Comparison of ENCODE assay signal across 26 cellular contexts in the genomic region with DNA sequence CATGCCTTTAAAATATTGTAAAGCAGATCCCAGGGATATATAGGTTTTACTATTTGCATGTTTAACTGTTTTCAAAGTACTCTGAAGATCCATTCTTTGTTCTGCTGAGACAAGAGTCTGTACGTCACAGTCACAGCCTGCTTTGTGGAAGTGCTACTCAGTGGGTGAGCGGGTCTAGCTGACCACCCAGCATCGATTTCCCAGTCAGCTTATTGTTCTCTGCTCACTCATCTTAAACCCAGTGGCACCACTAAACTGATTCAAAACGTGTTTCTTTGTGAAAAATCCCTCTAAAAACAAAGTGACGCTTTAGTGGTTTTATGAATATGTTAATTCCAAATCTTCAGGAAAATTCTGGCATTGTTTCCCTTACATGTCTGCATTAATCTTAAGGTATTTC. TPM values are rescaled to one million over a fixed set of nuclear protein-coding genes. Genes with fewer than 3 reads are reported as not detected.
A peak's percentile ranks its signal among the peaks of the same experiment; 100 is the strongest.
DNase-seq lines count a peak whose midpoint lies in the region; ATAC-seq, FAIRE-seq and TF ChIP-seq lines count a peak whose summit lies in the region.
"Had no signal": no experiment of that assay in that cellular context is flagged by ENCODE, and none has a peak within 500 bp of the region (broad histone marks: within the 10 kb centered on the region; RNA-seq: fewer than 3 reads in every experiment).

No MANE protein-coding gene starts in this region.

- WGBS in A549 (ENCODE audit: missing lambda C conversion rate) = 84% methylated on average over 5 of the region's 5 CpGs
- 100% methylated on average over 1 of the region's 5 CpGs; no CpG with 5 or more reads in 1 of the 2 experiments for WGBS in IMR-90 (ENCODE audit: extremely low coverage in 2 of 2, insufficient read length in 1 of 2), 2 experiments
- 100% methylated on average over 2 of the region's 5 CpGs for WGBS in mesenchymal stem cell

- no peak overlapping the region for H4K8ac ChIP-seq in IMR-90 (ENCODE audit: low read depth in 2 of 2, low read length in 2 of 2)
- no peak overlapping the region for H4K8ac ChIP-seq in mesenchymal stem cell (ENCODE audit: low read length)

- H2BK5ac ChIP-seq in IMR-90 (ENCODE audit: low read depth, low read length, poor library complexity, severe bottlenecking) (no peak overlapping the region), mesenchymal stem cell (ENCODE audit: low read depth, low read length, poor library complexity, severe bottlenecking) (no peak overlapping the region)

- intact Hi-C loops in IMR-90 (cut with micrococcal nuclease) = no loop called here
- intact Hi-C loops in dorsolateral prefrontal cortex (cut with DNase I) = loop anchor here in 1 of 2 donors (10.0 kb wide), 1 partner anchor 212 kb away; no protein-coding TSS in a partner anchor

- DNase-seq in A549 (ENCODE audit: low read depth in 1 of 2, low spot score in 1 of 2) = no peak
- DNase-seq in IMR-90 = no peak
- no peak for DNase-seq in dorsolateral prefrontal cortex
- no peak for DNase-seq in mesenchymal stem cell
- no peak for DNase-seq in activated CD4-positive, CD25-positive, alpha-beta regulatory T cell treated with anti-CD3 and anti-CD28 coated beads, Interleukin-2, amount 50 U/mL, for 72 hours
- no peak for DNase-seq in NCI-H510A (lab: John Stamatoyannopoulos, UW)
- no peak for DNase-seq in D341Med (ENCODE audit: low spot score)
- DNase-seq: ACHN; activated CD4-positive, alpha-beta memory T cell treated with anti-CD3 and anti-CD28 coated beads for 36 hours; activated naive CD8-positive, alpha-beta T cell treated with anti-CD3 and anti-CD28 coated beads for 36 hours; brain microvascular endothelial cell; DMS79; esophagus squamous epithelium; gastrocnemius medialis; mammary epithelial cell; NCI-H1092; NCI-H1930; NCI-H345; NCI-H82; occipital lobe; Right ventricle myocardium superior; T-helper 9 cell had no signal

- POLR2A ChIA-PET in A549 (lab: Yijun Ruan, JAX) = interaction anchor here (0.7 kb wide), 1 partner anchor 390 kb away, joined by 3 read pairs; no protein-coding TSS in a partner anchor
- POLR2A ChIA-PET in IMR-90 (lab: Charles Lee; ENCODE audit: unreplicated experiment) = no interaction called here

- FAIRE-seq in A549 (lab: Jason Lieb, UNC) = no peak
- FAIRE-seq: colon had no signal

- dilution Hi-C loops in IMR-90 (cut with HindIII; ENCODE audit: low sequenced_read_pairs, unreplicated experiment) = no loop called here

- no peak overlapping the region for H2BK20ac ChIP-seq in IMR-90 (ENCODE audit: low read depth, low read length)

- H3K79me1 ChIP-seq in IMR-90 (ENCODE audit: low read depth in 1 of 2, low read length in 2 of 2) = peaks cover 15 to 71% of the 10 kb centered on the region in 2 experiments
- H3K79me1 ChIP-seq in mesenchymal stem cell (replicated peaks; ENCODE audit: low read length, poor library complexity, severe bottlenecking) = no peaks in the 10 kb centered on the region

- H3K27ac ChIP-seq in A549 = no peak overlapping the region
- H3K27ac ChIP-seq in IMR-90 (ENCODE audit: insufficient read depth, low read length) = no peak overlapping the region
- H3K27ac ChIP-seq in dorsolateral prefrontal cortex = peak overlapping the region in 47 of 59 donors; percentile 1 to 93 (median 66)
- no peak overlapping the region for H3K27ac ChIP-seq in mesenchymal stem cell (ENCODE audit: low read length, poor library complexity, severe bottlenecking)
- H3K27ac ChIP-seq: BLaER1, brain microvascular endothelial cell, esophagus squamous epithelium, gastrocnemius medialis had no signal

- H3K9ac ChIP-seq in IMR-90 (ENCODE audit: low read depth, low read length) (no peak overlapping the region), mesenchymal stem cell (ENCODE audit: low read length) (peak overlapping the region; percentile 3)
- H3K9ac ChIP-seq: BLaER1 had no signal

- H3K18ac ChIP-seq in IMR-90 (ENCODE audit: low read depth, low read length) (no peak overlapping the region), mesenchymal stem cell (ENCODE audit: low read depth in 1 of 2, low read length in 2 of 2) (no peak overlapping the region)

- TF ChIP-seq RAD21 in A549 (conservative IDR thresholded peaks at IDR 0.05 in 1 of 2, IDR thresholded peaks at IDR 0.05 in 1 of 2) = no peak
- TF ChIP-seq RAD21 in IMR-90 (IDR thresholded peaks at IDR 0.05; ENCODE audit: low read length) = no peak

- H3K4ac ChIP-seq in IMR-90 (ENCODE audit: low read depth, low read length) (no peak overlapping the region), mesenchymal stem cell (ENCODE audit: low read depth in 1 of 2, low read length in 2 of 2) (no peak overlapping the region)

- H3K9me3 ChIP-seq in A549 = no peaks in the 10 kb centered on the region
- H3K9me3 ChIP-seq in IMR-90 (ENCODE audit: control insufficient read depth, insufficient read depth, low read length) = no peaks in the 10 kb centered on the region
- H3K9me3 ChIP-seq in mesenchymal stem cell (ENCODE audit: control insufficient read depth, low read length) = no peaks in the 10 kb centered on the region
- H3K9me3 ChIP-seq: BLaER1, esophagus squamous epithelium, gastrocnemius medialis had no signal

- H4K20me1 ChIP-seq in IMR-90 (ENCODE audit: insufficient read depth, low read length) = peaks cover 93% of the 10 kb centered on the region
- H4K20me1 ChIP-seq: BLaER1 had no signal

- H2BK12ac ChIP-seq in mesenchymal stem cell (ENCODE audit: low read length in 2 of 2) = no peak overlapping the region

- no peak overlapping the region for H3K56ac ChIP-seq in IMR-90 (ENCODE audit: extremely low read depth, insufficient read depth, low read length)

- H3K4me2 ChIP-seq in A549 (peak overlapping the region; percentile 39; the same call in 2 of the 3 replicates), IMR-90 (ENCODE audit: low read depth, low read length) (no peak overlapping the region), mesenchymal stem cell (ENCODE audit: low read length, poor library complexity, severe bottlenecking) (no peak overlapping the region)
- H3K4me2 ChIP-seq: BLaER1 had no signal

- H4K91ac ChIP-seq in IMR-90 (ENCODE audit: insufficient read depth, low read depth, low read length) (no peak overlapping the region), mesenchymal stem cell (ENCODE audit: low read length) (no peak overlapping the region)

- H4K5ac ChIP-seq in IMR-90 (ENCODE audit: low read depth, low read length) = no peak overlapping the region

- H2AK5ac ChIP-seq in IMR-90 (ENCODE audit: low read depth, low read length) (no peak overlapping the region), mesenchymal stem cell (ENCODE audit: low read length, severe bottlenecking) (no peak overlapping the region)

- H2AK9ac ChIP-seq in IMR-90 (replicated peaks; ENCODE audit: low read depth, low read length, poor library complexity) = no peak overlapping the region

- ATAC-seq in A549 (no peak), IMR-90 (ENCODE audit: low read depth) (no peak), GM18868 (IDR thresholded peaks at IDR 0.05; ENCODE audit: unreplicated experiment) (no peak)
- ATAC-seq: gastrocnemius medialis, HCT116 had no signal

- in situ Hi-C loops in IMR-90 (cut with MboI; ENCODE audit: low sequenced_read_pairs) = no loop called here

- H2AFZ ChIP-seq in IMR-90 (replicated peaks; ENCODE audit: low read length, poor library complexity) = no peak overlapping the region
- no peak overlapping the region for H2AFZ ChIP-seq in mesenchymal stem cell (ENCODE audit: low read depth, low read length)

- H2BK120ac ChIP-seq in IMR-90 (ENCODE audit: low read depth, low read length) = no peak overlapping the region
- H2BK120ac ChIP-seq in mesenchymal stem cell (ENCODE audit: low read depth, low read length) = no peak overlapping the region

- no peak overlapping the region for H3K4me3 ChIP-seq in A549
- H3K4me3 ChIP-seq in IMR-90 (ENCODE audit: insufficient read depth, low read depth, low read length) = no peak overlapping the region
- no peak overlapping the region for H3K4me3 ChIP-seq in dorsolateral prefrontal cortex
- H3K4me3 ChIP-seq in mesenchymal stem cell (ENCODE audit: insufficient read depth in 1 of 2, low read depth in 1 of 2, low read length in 2 of 2) = peak overlapping the region in 1 of 2 experiments; percentile 34
- H3K4me3 ChIP-seq: BLaER1, esophagus squamous epithelium, gastrocnemius medialis had no signal

- H3K27me3 ChIP-seq in IMR-90 (ENCODE audit: control insufficient read depth, insufficient read depth, low read length) = no peaks in the 10 kb centered on the region
- H3K27me3 ChIP-seq in dorsolateral prefrontal cortex = no peaks in the 10 kb centered on the region
- H3K27me3 ChIP-seq in mesenchymal stem cell (ENCODE audit: control insufficient read depth in 1 of 2, insufficient read depth in 1 of 2, low read length in 2 of 2) = no peaks in the 10 kb centered on the region
- H3K27me3 ChIP-seq: BLaER1, brain microvascular endothelial cell, esophagus squamous epithelium, gastrocnemius medialis had no signal

- H3K23ac ChIP-seq in IMR-90 (ENCODE audit: low read depth, low read length) = 0 out of 2 replicates have a peak overlapping the region, but pooled peaks have one; percentile 36
- H3K23ac ChIP-seq in mesenchymal stem cell (ENCODE audit: low read length in 2 of 2) = no peak overlapping the region

- H3K14ac ChIP-seq in IMR-90 (replicated peaks; ENCODE audit: low read depth, low read length) (no peak overlapping the region), mesenchymal stem cell (ENCODE audit: low read length in 2 of 2) (no peak overlapping the region)

- no TSS peak for BruUV-seq in IMR-90 (replicated peaks; lab: Mats Ljungman, UMichigan)

- H3K4me1 ChIP-seq in A549 (peaks cover 71% of the 10 kb centered on the region), IMR-90 (ENCODE audit: control insufficient read depth, insufficient read depth, low read length) (peaks cover 19% of the 10 kb centered on the region), mesenchymal stem cell (ENCODE audit: control insufficient read depth, insufficient read depth, low read depth, low read length) (no peaks in the 10 kb centered on the region)

- CTCF ChIA-PET in A549 (lab: Yijun Ruan, JAX) = no interaction called here
- CTCF ChIA-PET in IMR-90 (lab: Yijun Ruan, JAX) = no interaction called here

- TF ChIP-seq CTCF in A549 (IDR thresholded peaks at IDR 0.05) (no peak), IMR-90 (conservative IDR thresholded peaks at IDR 0.05; ENCODE audit: low read depth, low read length) (no peak), dorsolateral prefrontal cortex (IDR thresholded peaks at IDR 0.05 in 54 of 56, conservative IDR thresholded peaks at IDR 0.05 in 2 of 56; ENCODE audit: low read depth in 1 of 56, partially characterized antibody in 56 of 56) (no peak)

- TF ChIP-seq POLR2A in A549 (IDR thresholded peaks at IDR 0.05; ENCODE audit: low read length) = no peak
- TF ChIP-seq POLR2A in IMR-90 (IDR thresholded peaks at IDR 0.05; ENCODE audit: low read depth, low read length) = no peak

- peaks cover 11% of the 10 kb centered on the region for H3K9me1 ChIP-seq in IMR-90 (ENCODE audit: insufficient read depth, low read length)

- H2BK15ac ChIP-seq in IMR-90 (ENCODE audit: low read depth, low read length) (no peak overlapping the region), mesenchymal stem cell (ENCODE audit: low read depth, poor library complexity, severe bottlenecking) (no peak overlapping the region)

- TF ChIP-seq EP300 in A549 (IDR thresholded peaks at IDR 0.05) = no peak

- H3K36me3 ChIP-seq in IMR-90 (ENCODE audit: control insufficient read depth, insufficient read depth, low read length) (peaks cover 25% of the 10 kb centered on the region), mesenchymal stem cell (ENCODE audit: control insufficient read depth in 1 of 2, insufficient read depth in 2 of 2, low read depth in 1 of 2, low read length in 2 of 2) (peaks cover 0 to 83% of the 10 kb centered on the region in 2 experiments)
- H3K36me3 ChIP-seq: BLaER1, brain microvascular endothelial cell, esophagus squamous epithelium, gastrocnemius medialis had no signal

RNA-seq across cellular contexts. Expression of gene PLPP3, which starts 12.4 kb away (rescaled TPM):
- 25.6 and 30.5 TPM in 2 replicates for polyA plus RNA-seq in A549 (2011; rRNA removed)
- 12.8 and 17.2 TPM in 2 replicates for polyA plus RNA-seq in A549 (2012; cell fraction: cytosol; rRNA removed)
- polyA plus RNA-seq in A549 (2012; cell fraction: nucleus; rRNA removed) = 20.9 and 21.7 TPM in 2 replicates
- polyA plus RNA-seq in A549 (2017; fragmentation: RNase III; extraction: RNeasy Plus Mini Kit Qiagen cat#74134 plus additional on column Dnase treatment) = 18.4 to 26.8 TPM (median 23.6 TPM) in 3 replicates
- polyA minus RNA-seq in A549 (2011; rRNA and poly(A)+ RNA removed) = 30.5 and 31.5 TPM in 2 replicates
- 46.4 and 56.6 TPM in 2 replicates for total RNA-seq in IMR-90 (2012; rRNA removed)
- polyA plus RNA-seq in IMR-90 (2012; rRNA removed) = 49.9 and 52.1 TPM in 2 replicates
- 32.9 and 56.4 TPM in 2 replicates for polyA plus RNA-seq in IMR-90 (2012; cell fraction: cytosol; rRNA removed)
- polyA plus RNA-seq in IMR-90 (2012; cell fraction: nucleus; rRNA removed; ENCODE audit: low replicate concordance) = 37.9 and 66.1 TPM in 2 replicates
- total RNA-seq in dorsolateral prefrontal cortex = 100 to 1,000 TPM in 79 of 120 experiments, 10 to 100 TPM in 41; 59.9 to 264 (median 115) TPM
- polyA plus RNA-seq in mesenchymal stem cell (2013, experiment 1 of 2) = 72.2 TPM
- 74.4 TPM for polyA plus RNA-seq in mesenchymal stem cell (2013, experiment 2 of 2)
- total RNA-seq: activated CD4-positive, alpha-beta memory T cell treated with anti-CD3 and anti-CD28 coated beads for 36 hours; activated naive CD8-positive, alpha-beta T cell treated with anti-CD3 and anti-CD28 coated beads for 36 hours had no signal

Comparison
In these comparisons a context has a peak if more than half of its experiments do, and no peak if none do; other contexts are left out.
1. H3K27ac ChIP-seq: peak in dorsolateral prefrontal cortex (47 of 59); none in A549 (0 of 2), IMR-90 (single experiment) and mesenchymal stem cell (single experiment).